ENCODE assay signal across 21 cellular contexts in genomic region chr9:115114084-115114483, GRCh38. TPM values are rescaled to one million over a fixed set of nuclear protein-coding genes. Genes with fewer than 3 reads are reported as not detected.
DNase-seq lines count a peak whose midpoint lies in the region; TF ChIP-seq lines count a peak whose summit lies in the region.
"Had no signal": no experiment of that assay in that cellular context is flagged by ENCODE, and none has a peak within 500 bp of the region (broad histone marks: within the 10 kb centered on the region; RNA-seq: fewer than 3 reads in every experiment).

No MANE protein-coding gene starts in this region.

- H3K36me3 Mint-ChIP-seq in MCF 10A (ENCODE audit: insufficient read depth, unreplicated experiment), result no peaks in the 10 kb centered on the region
- no peaks in the 10 kb centered on the region for H3K36me3 Mint-ChIP-seq in activated CD4-positive, alpha-beta T cell treated with anti-CD3 and anti-CD28 coated beads, Interleukin-2, amount 10 ng/mL, durations not matched to agents 24 days and 14 days (ENCODE audit: low read depth)
- H3K36me3 Mint-ChIP-seq: CD8-positive, alpha-beta T cell had no signal

- CTCF ChIA-PET in MCF 10A (lab: Yijun Ruan, JAX), result interaction anchor here (0.5 kb wide), 1 partner anchor 61 kb away, joined by 3 read pairs; no protein-coding TSS in a partner anchor

- TF ChIP-seq POLR2A in breast epithelium (IDR thresholded peaks at IDR 0.05), result no peak
- no peak for TF ChIP-seq POLR2A in esophagus muscularis mucosa (IDR thresholded peaks at IDR 0.05; ENCODE audit: low read depth)
- no peak for TF ChIP-seq POLR2A in transverse colon (IDR thresholded peaks at IDR 0.05)
- TF ChIP-seq POLR2A in thyroid gland (IDR thresholded peaks at IDR 0.05), result no peak

- no TSS peak for BruUV-seq in MCF 10A (replicated peaks; lab: Mats Ljungman, UMichigan)

- no peak for DNase-seq in breast epithelium (ENCODE audit: low spot score in 2 of 2)
- no peak for DNase-seq in MCF 10A (ENCODE audit: unreplicated experiment)
- no peak for DNase-seq in esophagus muscularis mucosa (ENCODE audit: extremely low spot score)
- no peak for DNase-seq in osteoblast (ENCODE audit: insufficient read length, low spot score, missing footprints)
- no peak for DNase-seq in transverse colon
- no peak for DNase-seq in activated CD4-positive, alpha-beta T cell treated with anti-CD3 and anti-CD28 coated beads, Interleukin-2, amount 10 ng/mL, durations not matched to agents 24 days and 14 days
- no peak for DNase-seq in GDM1 (lab: John Stamatoyannopoulos, UW)
- no peak for DNase-seq in thyroid gland
- DNase-seq: 8988T; CD8-positive, alpha-beta T cell; Kasumi-1; MG63; NCI-H1417; NCI-H1694 treated with DMSO at 0.1 percent for 48 hours; NCI-H2081 treated with DMSO at 0.1 percent for 48 hours; NCI-H2171 treated with DMSO at 0.1 percent for 48 hours; NCI-H524 treated with DMSO at 0.1 percent for 48 hours; NCI-H82; Right ventricle myocardium superior had no signal

- no peak overlapping the region for H2AFZ ChIP-seq in osteoblast (ENCODE audit: low read length)

- no peaks in the 10 kb centered on the region for H3K4me1 ChIP-seq in breast epithelium
- H3K4me1 ChIP-seq in esophagus muscularis mucosa, result peaks cover 11 to 80% (median 44%) of the 10 kb centered on the region in 4 donors
- peaks cover 52% of the 10 kb centered on the region for H3K4me1 ChIP-seq in osteoblast (ENCODE audit: insufficient read depth, low read length)
- H3K4me1 ChIP-seq in transverse colon, result peaks cover 0 to 8% (median 2%) of the 10 kb centered on the region in 4 donors
- peaks cover 11 to 14% of the 10 kb centered on the region in 2 donors for H3K4me1 ChIP-seq in thyroid gland

- TF ChIP-seq EP300 in esophagus muscularis mucosa (IDR thresholded peaks at IDR 0.05) (no peak), transverse colon (IDR thresholded peaks at IDR 0.05; ENCODE audit: low read depth) (no peak)

- intact Hi-C loops in breast epithelium (cut with DNase I; ENCODE audit: low total_unique reads) (loop anchor here (5.0 kb wide), 1 partner anchor 522 kb away; no protein-coding TSS in a partner anchor), MCF 10A (cut with micrococcal nuclease) (no loop called here), esophagus muscularis mucosa (cut with DNase I) (loop anchor here (10.0 kb wide), 1 partner anchor 411 kb away; no protein-coding TSS in a partner anchor), transverse colon (cut with DNase I; ENCODE audit: low total_unique reads) (no loop called here), thyroid gland (cut with DNase I) (no loop called here)
- intact Hi-C loops in activated CD4-positive, alpha-beta T cell treated with anti-CD3 and anti-CD28 coated beads, Interleukin-2, amount 10 ng/mL, durations not matched to agents 24 days and 14 days (cut with micrococcal nuclease), result no loop called here

- peak overlapping the region; percentile 92 for H3K4me2 ChIP-seq in osteoblast (ENCODE audit: insufficient read depth, low read length)
- H3K4me2 ChIP-seq: BLaER1 treated with 17β-estradiol and CSF1 and Interleukin-3, amounts not matched to agents 10 nM and 100 nM had no signal

- H3K27me3 Mint-ChIP-seq in MCF 10A (ENCODE audit: insufficient read depth, unreplicated experiment), result no peaks in the 10 kb centered on the region
- peaks cover 63% of the 10 kb centered on the region for H3K27me3 Mint-ChIP-seq in activated CD4-positive, alpha-beta T cell treated with anti-CD3 and anti-CD28 coated beads, Interleukin-2, amount 10 ng/mL, durations not matched to agents 24 days and 14 days

- peaks cover 29% of the 10 kb centered on the region for H3K4me1 Mint-ChIP-seq in MCF 10A (ENCODE audit: insufficient read depth, unreplicated experiment)
- H3K4me1 Mint-ChIP-seq in activated CD4-positive, alpha-beta T cell treated with anti-CD3 and anti-CD28 coated beads, Interleukin-2, amount 10 ng/mL, durations not matched to agents 24 days and 14 days, result peaks cover 6% of the 10 kb centered on the region

- H3K27ac ChIP-seq in breast epithelium (peak overlapping the region; percentile 10 to 37), esophagus muscularis mucosa (replicated peaks in 1 of 4) (peak overlapping the region in 3 of 4 donors; percentile 3 to 92 (median 11)), osteoblast (ENCODE audit: low read depth, low read length) (peak overlapping the region; percentile 12), transverse colon (peak overlapping the region; percentile 33 to 86 (median 83)), thyroid gland (no peak overlapping the region)
- H3K27ac ChIP-seq: BLaER1 treated with 17β-estradiol and CSF1 and Interleukin-3, amounts not matched to agents 10 nM and 100 nM had no signal

- 79% methylated on average over 4 of the region's 4 CpGs for WGBS in esophagus muscularis mucosa
- WGBS in transverse colon (ENCODE audit: low coverage in 1 of 2), 2 donors, result 80 to 83% methylated on average over 3 to 4 of the region's 4 CpGs
- 88 to 89% methylated on average over 4 of the region's 4 CpGs for WGBS in thyroid gland, 2 donors

- no peaks in the 10 kb centered on the region for H3K9me3 Mint-ChIP-seq in MCF 10A (ENCODE audit: unreplicated experiment)
- H3K9me3 Mint-ChIP-seq in activated CD4-positive, alpha-beta T cell treated with anti-CD3 and anti-CD28 coated beads, Interleukin-2, amount 10 ng/mL, durations not matched to agents 24 days and 14 days, result peaks cover 11% of the 10 kb centered on the region
- H3K9me3 Mint-ChIP-seq: CD8-positive, alpha-beta T cell had no signal

- POLR2A ChIA-PET in MCF 10A (lab: Yijun Ruan, JAX), result no interaction called here

- H3K27ac Mint-ChIP-seq in MCF 10A (ENCODE audit: low read depth, unreplicated experiment), result no peak overlapping the region
- H3K27ac Mint-ChIP-seq in activated CD4-positive, alpha-beta T cell treated with anti-CD3 and anti-CD28 coated beads, Interleukin-2, amount 10 ng/mL, durations not matched to agents 24 days and 14 days, result no peak overlapping the region
- H3K27ac Mint-ChIP-seq: CD8-positive, alpha-beta T cell had no signal

- in situ Hi-C loops in transverse colon (cut with MboI; ENCODE audit: low pct_ligation_motif_present in 1 of 4, low pct_unique_long_range_greater_than_20kb in 1 of 4, low sequenced_read_pairs in 3 of 4), result no loop called here

- TF ChIP-seq CTCF in breast epithelium (IDR thresholded peaks at IDR 0.05), result no peak
- no peak for TF ChIP-seq CTCF in MCF 10A (IDR thresholded peaks at IDR 0.05; ENCODE audit: unreplicated experiment)
- TF ChIP-seq CTCF in esophagus muscularis mucosa (IDR thresholded peaks at IDR 0.05), result no peak
- TF ChIP-seq CTCF in osteoblast (IDR thresholded peaks at IDR 0.05; ENCODE audit: extremely low read depth, low read depth, low read length), result no peak
- TF ChIP-seq CTCF in transverse colon (IDR thresholded peaks at IDR 0.05), result no peak
- no peak for TF ChIP-seq CTCF in thyroid gland (IDR thresholded peaks at IDR 0.05)

- no peaks in the 10 kb centered on the region for H3K9me3 ChIP-seq in breast epithelium
- no peaks in the 10 kb centered on the region for H3K9me3 ChIP-seq in esophagus muscularis mucosa
- H3K9me3 ChIP-seq in osteoblast (ENCODE audit: low read depth, low read length), result no peaks in the 10 kb centered on the region
- no peaks in the 10 kb centered on the region for H3K9me3 ChIP-seq in transverse colon
- no peaks in the 10 kb centered on the region for H3K9me3 ChIP-seq in thyroid gland
- H3K9me3 ChIP-seq: BLaER1 treated with 17β-estradiol and CSF1 and Interleukin-3, amounts not matched to agents 10 nM and 100 nM; MG63 had no signal

- no peaks in the 10 kb centered on the region for H3K27me3 ChIP-seq in breast epithelium
- H3K27me3 ChIP-seq in esophagus muscularis mucosa, result no peaks in the 10 kb centered on the region
- no peaks in the 10 kb centered on the region for H3K27me3 ChIP-seq in osteoblast (ENCODE audit: insufficient read depth, low read length)
- peaks cover 36% of the 10 kb centered on the region for H3K27me3 ChIP-seq in transverse colon
- H3K27me3 ChIP-seq in thyroid gland, result peaks cover 3% of the 10 kb centered on the region
- H3K27me3 ChIP-seq: MG63 had no signal

- H3K79me2 ChIP-seq in osteoblast (ENCODE audit: insufficient read depth, low read length), result peaks cover 57% of the 10 kb centered on the region

- no peaks in the 10 kb centered on the region for H3K36me3 ChIP-seq in breast epithelium
- H3K36me3 ChIP-seq in esophagus muscularis mucosa, result peaks cover 0 to 7% (median 3%) of the 10 kb centered on the region in 4 donors
- peaks cover 26% of the 10 kb centered on the region for H3K36me3 ChIP-seq in osteoblast (ENCODE audit: insufficient read depth, low read length)
- H3K36me3 ChIP-seq in transverse colon, result no peaks in the 10 kb centered on the region
- no peaks in the 10 kb centered on the region for H3K36me3 ChIP-seq in thyroid gland
- H3K36me3 ChIP-seq: BLaER1 treated with 17β-estradiol and CSF1 and Interleukin-3, amounts not matched to agents 10 nM and 100 nM; MG63 had no signal

- peaks cover 7% of the 10 kb centered on the region for H4K20me1 ChIP-seq in osteoblast (ENCODE audit: insufficient read depth, low read length)
- H4K20me1 ChIP-seq: BLaER1 treated with 17β-estradiol and CSF1 and Interleukin-3, amounts not matched to agents 10 nM and 100 nM had no signal

- no peak overlapping the region for H3K4me3 Mint-ChIP-seq in MCF 10A (ENCODE audit: unreplicated experiment)
- H3K4me3 Mint-ChIP-seq in activated CD4-positive, alpha-beta T cell treated with anti-CD3 and anti-CD28 coated beads, Interleukin-2, amount 10 ng/mL, durations not matched to agents 24 days and 14 days, result no peak overlapping the region
- H3K4me3 Mint-ChIP-seq: CD8-positive, alpha-beta T cell had no signal

- no peak overlapping the region for H3K4me3 ChIP-seq in breast epithelium
- peak overlapping the region in 1 of 4 donors; percentile 61 for H3K4me3 ChIP-seq in esophagus muscularis mucosa
- H3K4me3 ChIP-seq in osteoblast (ENCODE audit: insufficient read depth, low read length), result no peak overlapping the region
- no peak overlapping the region for H3K4me3 ChIP-seq in transverse colon
- no peak overlapping the region for H3K4me3 ChIP-seq in thyroid gland (replicated peaks in 1 of 3)
- H3K4me3 ChIP-seq: BLaER1 treated with 17β-estradiol and CSF1 and Interleukin-3, amounts not matched to agents 10 nM and 100 nM; MG63 had no signal

RNA-seq across cellular contexts. Expression of gene TNC, which starts 3.9 kb away (rescaled TPM):
- 10 to 100 TPM in 2 of 3 donors, 1 to 10 TPM in 1; 2.4 to 58.0 (median 44.6) TPM for total RNA-seq in breast epithelium
- 49.8 and 82.4 TPM in 2 replicates for total RNA-seq in MCF 10A (2022)
- 100 to 1,000 TPM; 216 to 576 (median 478) TPM for total RNA-seq in esophagus muscularis mucosa
- 611 and 664 TPM in 2 replicates for total RNA-seq in osteoblast
- total RNA-seq in transverse colon, result 100 to 1,000 TPM in 1 of 4 donors, 10 to 100 TPM in 3; 29.4 to 316 (median 61.9) TPM
- 0.43 and 0.98 TPM in 2 replicates for total RNA-seq in activated CD4-positive, alpha-beta T cell treated with anti-CD3 and anti-CD28 coated beads, Interleukin-2, amount 10 ng/mL, durations not matched to agents 24 days and 14 days
- 10 to 100 TPM in 1 of 4 donors, 1 to 10 TPM in 3; 1.0 to 21.8 (median 6.4) TPM for total RNA-seq in thyroid gland
- total RNA-seq: CD8-positive, alpha-beta T cell; OCI-LY7 had no signal

Comparison
In these comparisons a context has a peak if more than half of its experiments do, and no peak if none do; other contexts are left out.
1. intact Hi-C loops: an anchor here in breast epithelium (5.0 kb wide) and esophagus muscularis mucosa (10.0 kb wide); none called in MCF 10A, transverse colon, activated CD4-positive, alpha-beta T cell treated with anti-CD3 and anti-CD28 coated beads, Interleukin-2, amount 10 ng/mL, durations not matched to agents 24 days and 14 days and thyroid gland.
2. H3K27ac ChIP-seq: peak in breast epithelium (2 of 2), esophagus muscularis mucosa (3 of 4), osteoblast (single experiment) and transverse colon (4 of 4); none in thyroid gland (0 of 3).